8 cellular contexts compared by ENCODE assay signal in the genomic region with DNA sequence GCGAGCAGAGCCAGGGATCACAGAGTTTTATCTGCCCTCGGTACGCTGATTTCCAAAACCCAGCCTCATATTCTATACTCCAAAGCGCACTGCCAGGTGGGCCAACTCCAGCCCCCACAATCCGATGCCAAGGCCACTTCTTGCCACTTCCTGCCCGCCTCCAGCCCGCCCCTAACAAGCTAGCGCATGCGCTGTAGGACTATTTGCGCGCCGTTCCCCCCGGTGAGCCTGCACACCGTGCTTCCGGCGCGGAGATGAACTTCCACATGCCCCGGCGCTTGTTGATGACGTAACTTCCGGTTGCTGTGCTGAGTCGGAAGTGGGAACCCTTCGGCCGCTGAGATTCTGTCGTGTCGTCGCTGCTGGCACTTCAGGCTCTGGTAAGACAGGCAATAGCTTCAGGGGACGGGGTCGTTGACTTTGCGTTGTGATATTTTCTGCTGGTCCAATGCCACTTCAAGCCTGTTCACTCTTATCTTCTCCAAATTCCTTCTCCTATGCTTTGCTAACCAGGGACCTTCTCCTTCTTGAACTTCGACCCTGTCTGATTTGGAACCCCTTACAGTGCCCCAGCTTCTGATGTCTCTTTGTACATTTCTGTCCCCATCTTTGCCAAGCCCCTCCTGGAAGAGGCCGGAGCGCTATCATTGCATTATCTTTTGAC. TPM values are rescaled to one million over a fixed set of nuclear protein-coding genes. Genes with fewer than 3 reads are reported as not detected.
DNase-seq lines count a peak whose midpoint lies in the region; ATAC-seq and TF ChIP-seq lines count a peak whose summit lies in the region.

A gene with protein sequence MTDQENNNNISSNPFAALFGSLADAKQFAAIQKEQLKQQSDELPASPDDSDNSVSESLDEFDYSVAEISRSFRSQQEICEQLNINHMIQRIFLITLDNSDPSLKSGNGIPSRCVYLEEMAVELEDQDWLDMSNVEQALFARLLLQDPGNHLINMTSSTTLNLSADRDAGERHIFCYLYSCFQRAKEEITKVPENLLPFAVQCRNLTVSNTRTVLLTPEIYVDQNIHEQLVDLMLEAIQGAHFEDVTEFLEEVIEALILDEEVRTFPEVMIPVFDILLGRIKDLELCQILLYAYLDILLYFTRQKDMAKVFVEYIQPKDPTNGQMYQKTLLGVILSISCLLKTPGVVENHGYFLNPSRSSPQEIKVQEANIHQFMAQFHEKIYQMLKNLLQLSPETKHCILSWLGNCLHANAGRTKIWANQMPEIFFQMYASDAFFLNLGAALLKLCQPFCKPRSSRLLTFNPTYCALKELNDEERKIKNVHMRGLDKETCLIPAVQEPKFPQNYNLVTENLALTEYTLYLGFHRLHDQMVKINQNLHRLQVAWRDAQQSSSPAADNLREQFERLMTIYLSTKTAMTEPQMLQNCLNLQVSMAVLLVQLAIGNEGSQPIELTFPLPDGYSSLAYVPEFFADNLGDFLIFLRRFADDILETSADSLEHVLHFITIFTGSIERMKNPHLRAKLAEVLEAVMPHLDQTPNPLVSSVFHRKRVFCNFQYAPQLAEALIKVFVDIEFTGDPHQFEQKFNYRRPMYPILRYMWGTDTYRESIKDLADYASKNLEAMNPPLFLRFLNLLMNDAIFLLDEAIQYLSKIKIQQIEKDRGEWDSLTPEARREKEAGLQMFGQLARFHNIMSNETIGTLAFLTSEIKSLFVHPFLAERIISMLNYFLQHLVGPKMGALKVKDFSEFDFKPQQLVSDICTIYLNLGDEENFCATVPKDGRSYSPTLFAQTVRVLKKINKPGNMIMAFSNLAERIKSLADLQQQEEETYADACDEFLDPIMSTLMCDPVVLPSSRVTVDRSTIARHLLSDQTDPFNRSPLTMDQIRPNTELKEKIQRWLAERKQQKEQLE (plus strand): TSS at position 306 of the 664 bp plus-strand sequence. CDS start 5,481 bp downstream, outside the sequence.

- H3K27me3 ChIP-seq in BLaER1 (no peaks in the 10 kb centered on the region), duodenal mucosa (ENCODE audit: control insufficient read depth in 1 of 2, insufficient read depth in 2 of 2, low read length in 2 of 2) (no peaks in the 10 kb centered on the region), right lobe of liver (no peaks in the 10 kb centered on the region)

- H3K4me3 Mint-ChIP-seq in activated CD4-positive, alpha-beta memory T cell treated with anti-CD3 and anti-CD28 coated beads for 36 hours = peak within 1 kb of the TSS; percentile 96

- H3K27ac Mint-ChIP-seq in activated CD4-positive, alpha-beta memory T cell treated with anti-CD3 and anti-CD28 coated beads for 36 hours = peak within 1 kb of the TSS; percentile 93

- peak; percentile 64 for DNase-seq in NCI-H82 treated with DMSO at 0.1 percent for 48 hours (lab: John Stamatoyannopoulos, UW; ENCODE audit: unreplicated experiment)
- DNase-seq in activated CD4-positive, alpha-beta memory T cell treated with anti-CD3 and anti-CD28 coated beads for 36 hours = peak; percentile 99
- peak; percentile 96 to 97 (median 96) for DNase-seq in right lobe of liver
- peak; percentile 97 to 98 for DNase-seq in stimulated activated CD4-positive, alpha-beta T cell treated with anti-CD3 and anti-CD28 coated beads, Interleukin-4, amount 100 ng/mL, for 4 hours

- H3K4me3 ChIP-seq in BLaER1 (peak within 1 kb of the TSS; percentile 81), duodenal mucosa (ENCODE audit: low read depth in 1 of 2, low read length in 2 of 2) (peak within 1 kb of the TSS; percentile 90 to 99), right lobe of liver (peak within 1 kb of the TSS; percentile 71 to 84 (median 74))

- H3K4me1 ChIP-seq in BLaER1 = peaks cover 24% of the 10 kb centered on the region
- peaks cover 7 to 10% of the 10 kb centered on the region in 2 donors for H3K4me1 ChIP-seq in duodenal mucosa (ENCODE audit: control insufficient read depth in 1 of 2, insufficient read depth in 2 of 2, low read length in 2 of 2)
- H3K4me1 ChIP-seq in right lobe of liver = peaks cover 0 to 12% (median 3%) of the 10 kb centered on the region in 4 donors

- H3K36me3 ChIP-seq in BLaER1 (peaks cover 18% of the 10 kb centered on the region; the same call in 1 of the 2 replicates), duodenal mucosa (ENCODE audit: control insufficient read depth in 1 of 2, insufficient read depth in 2 of 2, low read length in 2 of 2) (no peaks in the 10 kb centered on the region), right lobe of liver (no peaks in the 10 kb centered on the region)

- 9% methylated on average over 12 of the region's 33 CpGs for WGBS in right lobe of liver (ENCODE audit: insufficient coverage, low coverage, low lambda C conversion rate, missing lambda C conversion rate)

- CTCF ChIA-PET in activated CD4-positive, alpha-beta memory T cell treated with anti-CD3 and anti-CD28 coated beads for 36 hours (lab: Charles Lee) = interaction anchor here (1.1 to 2.2 kb wide), 4 partner anchors 12 to 188 kb away, joined by 3 to 11 read pairs (median 9); no protein-coding TSS in a partner anchor

- no peaks in the 10 kb centered on the region for H3K9me3 Mint-ChIP-seq in activated CD4-positive, alpha-beta memory T cell treated with anti-CD3 and anti-CD28 coated beads for 36 hours

- H3K4me2 ChIP-seq in BLaER1 = peak within 1 kb of the TSS; percentile 93

- peak within 1 kb of the TSS; percentile 70 for H3K27ac ChIP-seq in BLaER1
- H3K27ac ChIP-seq in duodenal mucosa (ENCODE audit: low read depth, low read length) = no peak within 1 kb of the TSS
- H3K27ac ChIP-seq in right lobe of liver = peak within 1 kb of the TSS; percentile 18 to 58 (median 33)

- H3K9ac ChIP-seq in BLaER1 (peak within 1 kb of the TSS; percentile 84), duodenal mucosa (ENCODE audit: low read depth in 1 of 2, low read length in 2 of 2) (peak within 1 kb of the TSS; percentile 79 to 91)

- H4K20me1 ChIP-seq in BLaER1 = peaks cover 25% of the 10 kb centered on the region; the same call in 1 of the 2 replicates

- peaks cover 45% of the 10 kb centered on the region for H3K4me1 Mint-ChIP-seq in activated CD4-positive, alpha-beta memory T cell treated with anti-CD3 and anti-CD28 coated beads for 36 hours (ENCODE audit: low read depth)

- intact Hi-C loops in activated CD4-positive, alpha-beta memory T cell treated with anti-CD3 and anti-CD28 coated beads for 36 hours (cut with micrococcal nuclease) = loop anchor here (1.0 to 5.0 kb wide), 5 partner anchors 15 to 215 kb away; a partner anchor contains a TSS
- intact Hi-C loops in right lobe of liver (cut with DNase I) = loop anchor here in 1 of 2 donors (10.0 kb wide), 1 partner anchor 55 kb away; a partner anchor contains a TSS

- ATAC-seq in GM19351 (IDR thresholded peaks at IDR 0.05; ENCODE audit: unreplicated experiment) (peak; percentile 88), HG03575 (IDR thresholded peaks at IDR 0.05; ENCODE audit: extremely low read depth, insufficient number of reproducible peaks, low FRiP score, unreplicated experiment) (peak; percentile 47), right lobe of liver (peak; percentile 94 to 98 (median 98))

- no peak for TF ChIP-seq CTCF in right lobe of liver (IDR thresholded peaks at IDR 0.05)

- peaks cover 9% of the 10 kb centered on the region for H3K36me3 Mint-ChIP-seq in activated CD4-positive, alpha-beta memory T cell treated with anti-CD3 and anti-CD28 coated beads for 36 hours

- POLR2A ChIA-PET in activated CD4-positive, alpha-beta memory T cell treated with anti-CD3 and anti-CD28 coated beads for 36 hours (lab: Charles Lee) = interaction anchor here (0.7 to 1.3 kb wide), 4 partner anchors 11 to 250 kb away, joined by 3 to 4 read pairs (median 3); no protein-coding TSS in a partner anchor

- H3K27me3 Mint-ChIP-seq in activated CD4-positive, alpha-beta memory T cell treated with anti-CD3 and anti-CD28 coated beads for 36 hours = peaks cover 2% of the 10 kb centered on the region

- no peaks in the 10 kb centered on the region for H3K9me3 ChIP-seq in BLaER1
- H3K9me3 ChIP-seq in duodenal mucosa (ENCODE audit: control insufficient read depth in 1 of 2, low read length in 2 of 2) = no peaks in the 10 kb centered on the region
- H3K9me3 ChIP-seq in right lobe of liver = no peaks in the 10 kb centered on the region

- TF ChIP-seq POLR2A in right lobe of liver (IDR thresholded peaks at IDR 0.05) = peak; percentile 68

RNA-seq across cellular contexts. Expression of the gene that starts here (rescaled TPM):
- 10 to 100 TPM; 39.1 to 40.4 TPM for total RNA-seq in activated CD4-positive, alpha-beta memory T cell treated with anti-CD3 and anti-CD28 coated beads for 36 hours
- 10 to 100 TPM; 25.5 to 36.9 (median 28.5) TPM for total RNA-seq in right lobe of liver

Comparison
In these comparisons a context has a peak if more than half of its experiments do, and no peak if none do; other contexts are left out.
1. ATAC-seq: peak in every context shown above with its lines; median percentile 98 in right lobe of liver; 88 in GM19351; 47 in HG03575.